Comparison of ENCODE assay signal across 1 cellular context in the genomic region with DNA sequence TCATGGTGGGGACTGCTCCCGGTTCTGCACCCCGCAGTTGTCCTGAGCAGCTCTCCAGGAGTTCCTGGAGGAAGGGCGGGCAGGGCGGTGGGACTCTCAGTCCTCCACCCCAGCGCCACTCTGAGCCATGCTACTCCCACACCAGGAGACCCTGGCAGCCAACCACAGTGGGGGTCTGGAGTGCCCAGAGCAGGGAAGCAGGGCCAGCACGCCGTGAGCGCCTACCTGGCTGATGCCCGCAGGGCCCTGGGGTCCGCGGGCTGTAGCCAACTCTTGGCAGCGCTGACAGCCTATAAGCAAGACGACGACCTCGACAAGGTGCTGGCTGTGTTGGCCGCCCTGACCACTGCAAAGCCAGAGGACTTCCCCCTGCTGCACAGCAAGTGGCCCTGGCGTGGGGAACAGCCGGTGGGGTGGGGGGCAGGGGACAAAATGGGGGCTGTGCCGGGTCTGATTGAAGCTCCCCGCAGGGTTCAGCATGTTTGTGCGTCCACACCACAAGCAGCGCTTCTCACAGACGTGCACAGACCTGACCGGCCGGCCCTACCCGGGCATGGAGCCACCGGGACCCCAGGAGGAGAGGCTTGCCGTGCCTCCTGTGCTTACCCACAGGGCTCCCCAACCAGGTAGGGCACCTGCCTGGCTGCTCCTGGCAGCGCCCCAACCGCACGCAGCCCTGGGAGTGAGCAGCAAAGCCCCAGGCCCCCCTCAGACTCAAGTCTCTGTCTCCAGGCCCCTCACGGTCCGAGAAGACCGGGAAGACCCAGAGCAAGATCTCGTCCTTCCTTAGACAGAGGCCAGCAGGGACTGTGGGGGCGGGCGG.
TF ChIP-seq lines count a peak whose summit lies in the region.

No MANE protein-coding gene starts in this region.

TF ChIP-seq in GM12878, 131 proteins besides CTCF, POLR2A, EP300 and RAD21:
- TF ChIP-seq, protein P1, sequence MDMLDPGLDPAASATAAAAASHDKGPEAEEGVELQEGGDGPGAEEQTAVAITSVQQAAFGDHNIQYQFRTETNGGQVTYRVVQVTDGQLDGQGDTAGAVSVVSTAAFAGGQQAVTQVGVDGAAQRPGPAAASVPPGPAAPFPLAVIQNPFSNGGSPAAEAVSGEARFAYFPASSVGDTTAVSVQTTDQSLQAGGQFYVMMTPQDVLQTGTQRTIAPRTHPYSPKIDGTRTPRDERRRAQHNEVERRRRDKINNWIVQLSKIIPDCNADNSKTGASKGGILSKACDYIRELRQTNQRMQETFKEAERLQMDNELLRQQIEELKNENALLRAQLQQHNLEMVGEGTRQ (IDR thresholded peaks at IDR 0.05; ENCODE audit: borderline replicate concordance, low read depth, low read length), result no peak
- TF ChIP-seq, protein P2, sequence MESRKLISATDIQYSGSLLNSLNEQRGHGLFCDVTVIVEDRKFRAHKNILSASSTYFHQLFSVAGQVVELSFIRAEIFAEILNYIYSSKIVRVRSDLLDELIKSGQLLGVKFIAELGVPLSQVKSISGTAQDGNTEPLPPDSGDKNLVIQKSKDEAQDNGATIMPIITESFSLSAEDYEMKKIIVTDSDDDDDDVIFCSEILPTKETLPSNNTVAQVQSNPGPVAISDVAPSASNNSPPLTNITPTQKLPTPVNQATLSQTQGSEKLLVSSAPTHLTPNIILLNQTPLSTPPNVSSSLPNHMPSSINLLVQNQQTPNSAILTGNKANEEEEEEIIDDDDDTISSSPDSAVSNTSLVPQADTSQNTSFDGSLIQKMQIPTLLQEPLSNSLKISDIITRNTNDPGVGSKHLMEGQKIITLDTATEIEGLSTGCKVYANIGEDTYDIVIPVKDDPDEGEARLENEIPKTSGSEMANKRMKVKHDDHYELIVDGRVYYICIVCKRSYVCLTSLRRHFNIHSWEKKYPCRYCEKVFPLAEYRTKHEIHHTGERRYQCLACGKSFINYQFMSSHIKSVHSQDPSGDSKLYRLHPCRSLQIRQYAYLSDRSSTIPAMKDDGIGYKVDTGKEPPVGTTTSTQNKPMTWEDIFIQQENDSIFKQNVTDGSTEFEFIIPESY (IDR thresholded peaks at IDR 0.05), result no peak
- TF ChIP-seq SMARCA5 (IDR thresholded peaks at IDR 0.05) (no peak), SIN3A (IDR thresholded peaks at IDR 0.05; ENCODE audit: low read depth, low read length) (no peak)
- TF ChIP-seq, protein P3, sequence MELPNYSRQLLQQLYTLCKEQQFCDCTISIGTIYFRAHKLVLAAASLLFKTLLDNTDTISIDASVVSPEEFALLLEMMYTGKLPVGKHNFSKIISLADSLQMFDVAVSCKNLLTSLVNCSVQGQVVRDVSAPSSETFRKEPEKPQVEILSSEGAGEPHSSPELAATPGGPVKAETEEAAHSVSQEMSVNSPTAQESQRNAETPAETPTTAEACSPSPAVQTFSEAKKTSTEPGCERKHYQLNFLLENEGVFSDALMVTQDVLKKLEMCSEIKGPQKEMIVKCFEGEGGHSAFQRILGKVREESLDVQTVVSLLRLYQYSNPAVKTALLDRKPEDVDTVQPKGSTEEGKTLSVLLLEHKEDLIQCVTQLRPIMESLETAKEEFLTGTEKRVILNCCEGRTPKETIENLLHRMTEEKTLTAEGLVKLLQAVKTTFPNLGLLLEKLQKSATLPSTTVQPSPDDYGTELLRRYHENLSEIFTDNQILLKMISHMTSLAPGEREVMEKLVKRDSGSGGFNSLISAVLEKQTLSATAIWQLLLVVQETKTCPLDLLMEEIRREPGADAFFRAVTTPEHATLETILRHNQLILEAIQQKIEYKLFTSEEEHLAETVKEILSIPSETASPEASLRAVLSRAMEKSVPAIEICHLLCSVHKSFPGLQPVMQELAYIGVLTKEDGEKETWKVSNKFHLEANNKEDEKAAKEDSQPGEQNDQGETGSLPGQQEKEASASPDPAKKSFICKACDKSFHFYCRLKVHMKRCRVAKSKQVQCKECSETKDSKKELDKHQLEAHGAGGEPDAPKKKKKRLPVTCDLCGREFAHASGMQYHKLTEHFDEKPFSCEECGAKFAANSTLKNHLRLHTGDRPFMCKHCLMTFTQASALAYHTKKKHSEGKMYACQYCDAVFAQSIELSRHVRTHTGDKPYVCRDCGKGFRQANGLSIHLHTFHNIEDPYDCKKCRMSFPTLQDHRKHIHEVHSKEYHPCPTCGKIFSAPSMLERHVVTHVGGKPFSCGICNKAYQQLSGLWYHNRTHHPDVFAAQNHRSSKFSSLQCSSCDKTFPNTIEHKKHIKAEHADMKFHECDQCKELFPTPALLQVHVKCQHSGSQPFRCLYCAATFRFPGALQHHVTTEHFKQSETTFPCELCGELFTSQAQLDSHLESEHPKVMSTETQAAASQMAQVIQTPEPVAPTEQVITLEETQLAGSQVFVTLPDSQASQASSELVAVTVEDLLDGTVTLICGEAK (IDR thresholded peaks at IDR 0.05; ENCODE audit: borderline replicate concordance), result no peak
